Comparison of ENCODE assay signal across 9 cellular contexts in the genomic region with DNA sequence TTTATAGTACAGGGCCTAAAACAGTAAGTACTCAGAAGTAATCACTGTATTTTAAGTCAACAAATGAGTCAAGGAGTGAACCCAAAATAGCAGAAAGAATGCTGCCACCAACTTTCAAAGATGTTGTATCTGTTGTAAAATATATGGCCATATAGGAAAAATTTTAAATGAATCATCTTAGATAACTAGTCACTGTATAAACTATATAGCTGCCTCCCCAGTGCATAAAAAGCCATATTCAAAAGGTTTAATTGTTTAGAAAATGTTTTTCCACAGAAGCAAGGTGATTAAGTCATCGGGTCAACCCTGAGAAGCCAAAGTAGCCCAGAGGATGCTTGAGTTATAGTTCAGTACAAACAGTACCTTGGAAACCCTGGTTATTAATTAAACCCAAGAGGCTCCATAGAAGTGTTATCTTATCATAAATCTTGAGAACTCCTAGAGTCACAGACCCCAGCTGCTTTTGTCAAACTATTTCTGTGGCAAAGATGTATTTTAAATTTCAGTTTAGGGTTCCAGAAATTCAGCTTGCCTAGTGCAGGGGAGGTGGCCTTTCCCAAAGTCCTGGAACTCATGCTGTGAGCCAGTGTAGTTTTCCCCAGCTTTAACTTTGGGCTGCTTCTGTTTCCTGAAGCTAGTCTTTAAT. TPM values are rescaled to one million over a fixed set of nuclear protein-coding genes. Genes with fewer than 3 reads are reported as not detected.
DNase-seq lines count a peak whose midpoint lies in the region; ATAC-seq, FAIRE-seq and TF ChIP-seq lines count a peak whose summit lies in the region.
"Had no signal": no experiment of that assay in that cellular context is flagged by ENCODE, and none has a peak within 500 bp of the region (broad histone marks: within the 10 kb centered on the region; RNA-seq: fewer than 3 reads in every experiment).

No MANE protein-coding gene starts in this region.

- FAIRE-seq in A549 (lab: Jason Lieb, UNC): peak; percentile 32

- H3K9me3 ChIP-seq in A549: no peaks in the 10 kb centered on the region
- no peaks in the 10 kb centered on the region for H3K9me3 ChIP-seq in HAP-1

- H3K36me3 Mint-ChIP-seq in naive B cell: peaks cover 0 to 8% of the 10 kb centered on the region in 2 donors
- H3K36me3 Mint-ChIP-seq in T-helper 2 cell treated with Interferon-gamma antibody and Interleukin-4, amounts not matched to agents 5 μg/mL and 100 μg/mL, for 36 hours (ENCODE audit: low read depth): peaks cover 27% of the 10 kb centered on the region
- H3K36me3 Mint-ChIP-seq in activated CD4-positive, alpha-beta memory T cell treated with anti-CD3 and anti-CD28 coated beads for 36 hours: peaks cover 17% of the 10 kb centered on the region

- H3K9me3 Mint-ChIP-seq in naive B cell: no peaks in the 10 kb centered on the region
- no peaks in the 10 kb centered on the region for H3K9me3 Mint-ChIP-seq in T-helper 2 cell treated with Interferon-gamma antibody and Interleukin-4, amounts not matched to agents 5 μg/mL and 100 μg/mL, for 36 hours
- no peaks in the 10 kb centered on the region for H3K9me3 Mint-ChIP-seq in activated CD4-positive, alpha-beta memory T cell treated with anti-CD3 and anti-CD28 coated beads for 36 hours

- intact Hi-C loops in dorsolateral prefrontal cortex (cut with DNase I): no loop called here
- intact Hi-C loops in activated CD4-positive, alpha-beta memory T cell treated with anti-CD3 and anti-CD28 coated beads for 36 hours (cut with micrococcal nuclease): no loop called here

- peak; percentile 32 to 84 for DNase-seq in A549 (ENCODE audit: low read depth in 1 of 2, low spot score in 1 of 2)
- DNase-seq in HL-60 (ENCODE audit: low read depth in 1 of 2, low spot score in 1 of 2): no peak
- no peak for DNase-seq in dorsolateral prefrontal cortex
- no peak for DNase-seq in naive B cell
- no peak for DNase-seq in T-helper 2 cell treated with Interferon-gamma antibody and Interleukin-4, amounts not matched to agents 5 μg/mL and 100 μg/mL, for 36 hours (ENCODE audit: low spot score)
- DNase-seq in HAP-1 (ENCODE audit: low spot score in 2 of 2): no peak
- DNase-seq in activated CD4-positive, alpha-beta memory T cell treated with anti-CD3 and anti-CD28 coated beads for 36 hours: no peak

- TF ChIP-seq CTCF in A549 (IDR thresholded peaks at IDR 0.05): no peak
- TF ChIP-seq CTCF in HL-60 (IDR thresholded peaks at IDR 0.05; ENCODE audit: insufficient read depth, low read length): no peak
- no peak for TF ChIP-seq CTCF in dorsolateral prefrontal cortex (IDR thresholded peaks at IDR 0.05 in 54 of 56, conservative IDR thresholded peaks at IDR 0.05 in 2 of 56; ENCODE audit: low read depth in 1 of 56, partially characterized antibody in 56 of 56)

- 5% methylated on average over 1 of the region's 1 CpG for WGBS in A549 (ENCODE audit: missing lambda C conversion rate)

- in situ Hi-C loops in HAP-1 (cut with MboI; ENCODE audit: low sequenced_read_pairs): no loop called here

- peaks cover 38 to 45% (median 42%) of the 10 kb centered on the region in 3 donors for H3K4me1 Mint-ChIP-seq in naive B cell
- peaks cover 54% of the 10 kb centered on the region for H3K4me1 Mint-ChIP-seq in T-helper 2 cell treated with Interferon-gamma antibody and Interleukin-4, amounts not matched to agents 5 μg/mL and 100 μg/mL, for 36 hours (ENCODE audit: low read depth)
- H3K4me1 Mint-ChIP-seq in activated CD4-positive, alpha-beta memory T cell treated with anti-CD3 and anti-CD28 coated beads for 36 hours (ENCODE audit: low read depth): peaks cover 71% of the 10 kb centered on the region

- no peaks in the 10 kb centered on the region for H3K27me3 Mint-ChIP-seq in naive B cell
- H3K27me3 Mint-ChIP-seq in T-helper 2 cell treated with Interferon-gamma antibody and Interleukin-4, amounts not matched to agents 5 μg/mL and 100 μg/mL, for 36 hours (ENCODE audit: low read depth): no peaks in the 10 kb centered on the region
- no peaks in the 10 kb centered on the region for H3K27me3 Mint-ChIP-seq in activated CD4-positive, alpha-beta memory T cell treated with anti-CD3 and anti-CD28 coated beads for 36 hours
- H3K27me3 Mint-ChIP-seq: brain had no signal

- ATAC-seq in A549: peak; percentile 90 to 91
- ATAC-seq in naive B cell (ENCODE audit: low read depth in 2 of 2): no peak
- no peak for ATAC-seq in HG03378 (IDR thresholded peaks at IDR 0.05; ENCODE audit: unreplicated experiment)

- H3K4me1 ChIP-seq in A549 (peaks cover 73% of the 10 kb centered on the region), HAP-1 (peaks cover 50% of the 10 kb centered on the region)

- peak in 1 of 2 experiments; percentile 13; a peak in 1 of 5 replicates for TF ChIP-seq EP300 in A549 (IDR thresholded peaks at IDR 0.05)

- H3K36me3 ChIP-seq in HAP-1 (replicated peaks): no peaks in the 10 kb centered on the region

- no peak overlapping the region for H3K4me3 Mint-ChIP-seq in naive B cell
- no peak overlapping the region for H3K4me3 Mint-ChIP-seq in T-helper 2 cell treated with Interferon-gamma antibody and Interleukin-4, amounts not matched to agents 5 μg/mL and 100 μg/mL, for 36 hours
- no peak overlapping the region for H3K4me3 Mint-ChIP-seq in activated CD4-positive, alpha-beta memory T cell treated with anti-CD3 and anti-CD28 coated beads for 36 hours

- H3K27ac Mint-ChIP-seq in naive B cell: peak overlapping the region in 5 of 6 donors; percentile 67 to 91 (median 73)
- H3K27ac Mint-ChIP-seq in T-helper 2 cell treated with Interferon-gamma antibody and Interleukin-4, amounts not matched to agents 5 μg/mL and 100 μg/mL, for 36 hours: no peak overlapping the region
- H3K27ac Mint-ChIP-seq in activated CD4-positive, alpha-beta memory T cell treated with anti-CD3 and anti-CD28 coated beads for 36 hours: no peak overlapping the region

- peak overlapping the region; percentile 90 for H3K4me2 ChIP-seq in A549

- H3K27ac ChIP-seq in A549 (peak overlapping the region; percentile 84 to 91), HL-60 (replicated peaks) (peak overlapping the region; percentile 28; the same call in 1 of the 2 replicates), dorsolateral prefrontal cortex (peak overlapping the region in 46 of 59 donors; percentile 1 to 73 (median 50))

- POLR2A ChIA-PET in A549 (lab: Yijun Ruan, JAX): interaction anchor here (0.6 kb wide), 1 partner anchor 12 kb away, joined by 8 read pairs; no protein-coding TSS in a partner anchor
- POLR2A ChIA-PET in activated CD4-positive, alpha-beta memory T cell treated with anti-CD3 and anti-CD28 coated beads for 36 hours (lab: Charles Lee): interaction anchor here (0.7 to 0.9 kb wide), 2 partner anchors 11 to 74 kb away, joined by 3 read pairs; no protein-coding TSS in a partner anchor

- CTCF ChIA-PET in A549 (lab: Yijun Ruan, JAX): interaction anchor here (0.6 to 1.6 kb wide), 3 partner anchors 10 to 1550 kb away, joined by 3 to 4 read pairs (median 3); no protein-coding TSS in a partner anchor
- CTCF ChIA-PET in activated CD4-positive, alpha-beta memory T cell treated with anti-CD3 and anti-CD28 coated beads for 36 hours (lab: Charles Lee): no interaction called here

- TF ChIP-seq POLR2A in A549 (IDR thresholded peaks at IDR 0.05; ENCODE audit: low read length): no peak

- peak in 1 of 2 experiments; percentile 1; a peak in 1 of 5 replicates for TF ChIP-seq RAD21 in A549 (conservative IDR thresholded peaks at IDR 0.05 in 1 of 2, IDR thresholded peaks at IDR 0.05 in 1 of 2)

- H3K4me3 ChIP-seq in A549 (peak overlapping the region; percentile 25; the same call in 2 of the 3 replicates), HL-60 (replicated peaks; ENCODE audit: insufficient read depth, low read length) (no peak overlapping the region), dorsolateral prefrontal cortex (no peak overlapping the region), HAP-1 (no peak overlapping the region)

- H3K27me3 ChIP-seq in HL-60 (ENCODE audit: insufficient read depth, poor library complexity, severe bottlenecking) (no peaks in the 10 kb centered on the region), dorsolateral prefrontal cortex (no peaks in the 10 kb centered on the region), HAP-1 (ENCODE audit: low read depth) (no peaks in the 10 kb centered on the region)

TF ChIP-seq in A549, 52 proteins besides CTCF, POLR2A, EP300 and RAD21:
- peak; percentile 18 to 59; a peak in 1 of 5 replicates for TF ChIP-seq JUN (IDR thresholded peaks at IDR 0.05)
- no peak; the same call in 1 of the 2 replicates for TF ChIP-seq RARB (CRISPR knock-in tag; IDR thresholded peaks at IDR 0.05)
- no peak for TF ChIP-seq RNF2 (IDR thresholded peaks at IDR 0.05; ENCODE audit: borderline replicate concordance, low read depth)
- TF ChIP-seq CEBPB (IDR thresholded peaks at IDR 0.05): peak in 1 of 2 experiments; percentile 46; a peak in 1 of 4 replicates
- peak; percentile 91 for TF ChIP-seq GATA3 (IDR thresholded peaks at IDR 0.05; ENCODE audit: borderline replicate concordance)
- TF ChIP-seq JUNB (IDR thresholded peaks at IDR 0.05): peak; percentile 72
- no peak; the same call in 1 of the 2 replicates for TF ChIP-seq FOSL2 (IDR thresholded peaks at IDR 0.05)
- peak; percentile 73 for TF ChIP-seq FOSL2 (CRISPR knock-in tag; IDR thresholded peaks at IDR 0.05)
- TF ChIP-seq SMC3 (IDR thresholded peaks at IDR 0.05): 0 out of 3 replicates have a peak, but pooled peaks have one; percentile 12

RNA-seq across cellular contexts. Expression of a gene that starts 39.2 kb away (rescaled TPM):
- polyA plus RNA-seq in A549 (2011; rRNA removed): 92.5 and 114 TPM in 2 replicates
- polyA plus RNA-seq in A549 (2012; cell fraction: cytosol; rRNA removed): 38.1 and 53.4 TPM in 2 replicates
- 23.1 and 23.7 TPM in 2 replicates for polyA plus RNA-seq in A549 (2012; cell fraction: nucleus; rRNA removed)
- 59.6 to 60.5 TPM (median 59.9 TPM) in 3 replicates for polyA plus RNA-seq in A549 (2017; fragmentation: RNase III; extraction: RNeasy Plus Mini Kit Qiagen cat#74134 plus additional on column Dnase treatment)
- 330 and 339 TPM in 2 replicates for polyA minus RNA-seq in A549 (2011; rRNA and poly(A)+ RNA removed)
- total RNA-seq in dorsolateral prefrontal cortex: 100 to 1,000 TPM; 106 to 168 (median 132) TPM
- polyA plus RNA-seq in naive B cell (ENCODE audit: low read depth in 6 of 6): 100 to 1,000 TPM; 188 to 346 (median 260) TPM
- 100 to 1,000 TPM; 290 to 302 TPM for total RNA-seq in activated CD4-positive, alpha-beta memory T cell treated with anti-CD3 and anti-CD28 coated beads for 36 hours

Comparison
In these comparisons a context has a peak if more than half of its experiments do, and no peak if none do; other contexts are left out.
1. ATAC-seq: peak in A549 (2 of 2); none in naive B cell (0 of 2) and HG03378 (single experiment).
2. DNase-seq: peak in A549 (2 of 2); none in HL-60 (0 of 2), dorsolateral prefrontal cortex (0 of 10), naive B cell (single experiment), T-helper 2 cell treated with Interferon-gamma antibody and Interleukin-4, amounts not matched to agents 5 μg/mL and 100 μg/mL, for 36 hours (single experiment), HAP-1 (0 of 2) and activated CD4-positive, alpha-beta memory T cell treated with anti-CD3 and anti-CD28 coated beads for 36 hours (single experiment).
3. H3K27ac ChIP-seq: peak in every context shown above with its lines; median percentile 88 in A549; 50 in dorsolateral prefrontal cortex; 28 in HL-60.
4. H3K27ac Mint-ChIP-seq: peak in naive B cell (5 of 6); none in T-helper 2 cell treated with Interferon-gamma antibody and Interleukin-4, amounts not matched to agents 5 μg/mL and 100 μg/mL, for 36 hours (single experiment) and activated CD4-positive, alpha-beta memory T cell treated with anti-CD3 and anti-CD28 coated beads for 36 hours (single experiment).